1 cellular context compared by ENCODE assay signal in genomic region chr3:195356151-195357086, GRCh38.
TF ChIP-seq lines count a peak whose summit lies in the region.

No MANE protein-coding gene starts in this region.

TF ChIP-seq in SK-N-SH, 30 proteins besides CTCF, POLR2A, EP300 and RAD21 (continued from another document):
- TF ChIP-seq ZBTB33 (IDR thresholded peaks at IDR 0.05; ENCODE audit: borderline replicate concordance, low read depth): no peak
- no peak for TF ChIP-seq TCF12 (IDR thresholded peaks at IDR 0.05)
- TF ChIP-seq ELF1 (IDR thresholded peaks at IDR 0.05): no peak
- no peak for TF ChIP-seq TEAD4 (IDR thresholded peaks at IDR 0.05; ENCODE audit: borderline replicate concordance, insufficient read depth)
- no peak for TF ChIP-seq RFX5 (IDR thresholded peaks at IDR 0.05; ENCODE audit: low read length)
- no peak for TF ChIP-seq IRF3 (IDR thresholded peaks at IDR 0.05; ENCODE audit: low read depth, low read length)
- TF ChIP-seq GATA2 (CRISPR knock-in tag; IDR thresholded peaks at IDR 0.05): no peak
TF ChIP-seq in SK-N-SH: peak in this region for 0.
